13 cellular contexts compared by ENCODE assay signal in genomic region chr12:122852336-122853275, GRCh38. TPM values are rescaled to one million over a fixed set of nuclear protein-coding genes. Genes with fewer than 3 reads are reported as not detected.
DNase-seq lines count a peak whose midpoint lies in the region; ATAC-seq lines count a peak whose summit lies in the region.
"Had no signal": no experiment of that assay in that cellular context is flagged by ENCODE, and none has a peak within 500 bp of the region (broad histone marks: within the 10 kb centered on the region; RNA-seq: fewer than 3 reads in every experiment).

No MANE protein-coding gene starts in this region.

- DNase-seq in G401 (ENCODE audit: low spot score) = peak; percentile 43
- peak in 53 of 61 donors; percentile 14 to 85 (median 66) for DNase-seq in caudate nucleus (lab: John Stamatoyannopoulos, UW)
- peak; percentile 80 to 82 for DNase-seq in hippocampal formation (lab: John Stamatoyannopoulos, UW)
- DNase-seq in KG1 (lab: John Stamatoyannopoulos, UW) = no peak
- no peak for DNase-seq in CD1c-positive myeloid dendritic cell (ENCODE audit: extremely low spot score)
- DNase-seq: MM.1S; NK-92 treated with Interleukin-12 subunit alpha and Interleukin-12 subunit beta, amount 100 ng/mL, for 24 hours; WERI-Rb-1 had no signal

- in situ Hi-C loops in G401 (cut with HindIII; ENCODE audit: low sequenced_read_pairs) = no loop called here

- H3K4me3 ChIP-seq in skin epidermis = no peak overlapping the region
- H3K4me3 ChIP-seq: mucosa of descending colon had no signal

- H3K27ac ChIP-seq in caudate nucleus (ENCODE audit: low read depth, low read length) (peak overlapping the region; percentile 97), skin epidermis (peak overlapping the region in 11 of 21 experiments; percentile 14 to 79 (median 54))
- H3K27ac ChIP-seq: WERI-Rb-1 had no signal

- ATAC-seq in GM21447 (IDR thresholded peaks at IDR 0.05; ENCODE audit: unreplicated experiment) (no peak), HG02798 (IDR thresholded peaks at IDR 0.05; ENCODE audit: poor library complexity, unreplicated experiment) (no peak)
- ATAC-seq: CD8-positive, alpha-beta T cell; mucosa of descending colon had no signal

RNA-seq across cellular contexts. Expression of gene HIP1R, which starts 17.3 kb away (rescaled TPM):
- 14.0 and 19.3 TPM in 2 replicates for total RNA-seq in G401 (2014; rRNA removed; shearing (Covaris generic))

RNA-seq across cellular contexts. Expression of gene VPS37B, which starts 43.3 kb away (rescaled TPM):
- 38.3 and 53.4 TPM in 2 replicates for total RNA-seq in G401 (2014; rRNA removed; shearing (Covaris generic))

Comparison
In these comparisons a context has a peak if more than half of its experiments do, and no peak if none do; other contexts are left out.
1. DNase-seq: peak in G401 (single experiment), caudate nucleus (53 of 61) and hippocampal formation (2 of 2); none in KG1 (single experiment) and CD1c-positive myeloid dendritic cell (single experiment).